In the genomic region with DNA sequence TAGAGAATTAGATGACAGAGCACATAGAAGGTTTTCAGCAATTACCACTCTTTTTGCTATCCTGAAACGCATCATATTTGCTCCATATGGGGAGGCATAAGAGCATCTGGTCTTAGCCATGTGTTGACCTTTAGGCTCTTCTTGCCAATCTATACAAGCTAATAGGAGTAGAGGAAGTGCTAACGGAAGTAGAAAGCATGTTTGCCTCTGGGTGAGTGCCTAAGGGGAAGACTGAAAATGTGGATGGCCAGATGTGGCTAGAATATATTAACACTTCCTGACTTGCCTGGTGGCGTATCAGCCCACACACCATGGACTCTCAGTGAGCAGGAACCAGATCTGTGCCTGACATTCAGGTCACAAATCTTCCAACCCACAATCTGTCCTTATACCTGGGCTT, we compare ENCODE assay signal across 27 cellular contexts.
"Had no signal": no experiment of that assay in that cellular context is flagged by ENCODE, and none has a peak within 500 bp of the region (broad histone marks: within the 10 kb centered on the region; RNA-seq: fewer than 3 reads in every experiment).

No MANE protein-coding gene starts in this region.

- H3K36me3 Mint-ChIP-seq: memory B cell; natural killer cell; stimulated activated memory B cell treated with anti-CD40 and anti-IgM and Interleukin-4, amounts not matched to agents 10 μg/mL and 1 μg/mL and 100 μg/mL, for 72 hours had no signal

- H3K9me3 Mint-ChIP-seq: memory B cell; natural killer cell; stimulated activated memory B cell treated with anti-CD40 and anti-IgM and Interleukin-4, amounts not matched to agents 10 μg/mL and 1 μg/mL and 100 μg/mL, for 72 hours had no signal

- H3K27me3 ChIP-seq: foreskin keratinocyte, gastroesophageal sphincter, heart left ventricle, hepatocyte, ovary, sigmoid colon, tibial nerve, upper lobe of left lung, uterus had no signal

- H3K4me1 Mint-ChIP-seq: endodermal cell, natural killer cell had no signal

- H3K27ac Mint-ChIP-seq: endodermal cell; memory B cell; natural killer cell; stimulated activated memory B cell treated with anti-CD40 and anti-IgM and Interleukin-4, amounts not matched to agents 10 μg/mL and 1 μg/mL and 100 μg/mL, for 72 hours had no signal

- H3K4me3 Mint-ChIP-seq: endodermal cell; memory B cell; natural killer cell; stimulated activated memory B cell treated with anti-CD40 and anti-IgM and Interleukin-4, amounts not matched to agents 10 μg/mL and 1 μg/mL and 100 μg/mL, for 72 hours had no signal

- H3K9me3 ChIP-seq: gastroesophageal sphincter, heart left ventricle, ovary, psoas muscle, sigmoid colon, thoracic aorta, tibial nerve, upper lobe of left lung, uterus had no signal

- H3K4me1 ChIP-seq: psoas muscle, uterus had no signal

- DNase-seq: effector CD8-positive, alpha-beta T cell; endodermal cell; foreskin keratinocyte; heart left ventricle; kidney; natural killer cell; occipital lobe; ovary; posterior cingulate gyrus; psoas muscle; right cardiac atrium; sigmoid colon; stimulated activated CD4-positive, alpha-beta T cell treated with anti-CD3 and anti-CD28 coated beads, Interleukin-2, amount 100 ng/mL, for 24 hours; stimulated activated CD4-positive, alpha-beta T cell treated with anti-CD3 and anti-CD28 coated beads, Interleukin-4, amount 100 ng/mL, for 4 hours; stimulated activated naive CD8-positive, alpha-beta T cell treated with anti-CD3 and anti-CD28 coated beads, Interleukin-15, Interleukin-2, amounts not matched to agents 100 U/mL and 50 U/mL, for 24 hours; substantia nigra; upper lobe of left lung; uterus had no signal

- H3K27me3 Mint-ChIP-seq: memory B cell; stimulated activated memory B cell treated with anti-CD40 and anti-IgM and Interleukin-4, amounts not matched to agents 10 μg/mL and 1 μg/mL and 100 μg/mL, for 72 hours had no signal

- H3K36me3 ChIP-seq: gastroesophageal sphincter, heart left ventricle, ovary, sigmoid colon, thoracic aorta, tibial nerve, upper lobe of left lung, uterus had no signal

- H3K4me3 ChIP-seq: gastroesophageal sphincter, heart left ventricle, hepatocyte, lung, ovary, psoas muscle, sigmoid colon, thoracic aorta, tibial nerve, upper lobe of left lung, uterus had no signal

- H3K27ac ChIP-seq: foreskin keratinocyte, gastroesophageal sphincter, hepatocyte, ovary, psoas muscle, sigmoid colon, thoracic aorta, tibial nerve, upper lobe of left lung, uterus had no signal

- ATAC-seq: esophagus mucosa; foreskin keratinocyte; gastroesophageal sphincter; heart left ventricle; left lobe of liver; natural killer cell; psoas muscle; right cardiac atrium; stimulated activated memory B cell treated with anti-CD40 and anti-IgM and Interleukin-4, amounts not matched to agents 10 μg/mL and 1 μg/mL and 100 μg/mL, for 72 hours; stimulated activated naive CD8-positive, alpha-beta T cell treated with anti-CD3 and anti-CD28 coated beads, Interleukin-15, Interleukin-2, amounts not matched to agents 100 U/mL and 50 U/mL, for 24 hours had no signal
